ENCODE assay signal across 28 cellular contexts in the genomic region with DNA sequence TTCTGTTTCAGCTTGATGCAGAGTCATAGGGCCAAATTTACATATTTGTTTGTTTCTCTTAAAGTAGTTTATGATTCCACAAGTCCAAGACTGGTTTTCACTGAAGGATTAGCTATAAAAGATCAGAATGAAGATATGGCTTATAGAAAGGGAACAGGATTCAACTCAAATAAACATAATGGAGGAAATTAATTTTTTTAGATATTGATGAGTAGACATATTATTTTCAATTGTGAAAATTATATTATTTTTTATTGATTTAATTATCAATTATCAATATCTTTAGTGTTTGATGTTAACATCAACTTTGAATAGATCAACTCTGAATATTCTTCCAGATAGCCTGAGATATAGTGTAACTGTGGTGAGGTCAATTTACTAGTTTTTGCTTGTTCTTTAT.
"Had no signal": no experiment of that assay in that cellular context is flagged by ENCODE, and none has a peak within 500 bp of the region (broad histone marks: within the 10 kb centered on the region; RNA-seq: fewer than 3 reads in every experiment).

No MANE protein-coding gene starts in this region.

- DNase-seq: activated B cell treated with CpG ODN at 0.5 μM for 24 hours; activated CD4-positive, alpha-beta memory T cell treated with anti-CD3 and anti-CD28 coated beads for 36 hours; activated CD4-positive, alpha-beta T cell treated with anti-CD3 and anti-CD28 coated beads for 4 hours; activated CD4-positive, alpha-beta T cell treated with anti-CD3 and anti-CD28 coated beads, Interleukin-2, amount 50 U/mL, for 1 hour; activated CD4-positive, CD25-positive, alpha-beta regulatory T cell treated with anti-CD3 and anti-CD28 coated beads, Interleukin-2, amount 50 U/mL, for 72 hours; activated CD8-positive, alpha-beta memory T cell treated with anti-CD3 and anti-CD28 coated beads, Interleukin-2, amount 50 U/mL, for 4 hours; activated gamma-delta T cell treated with Interleukin-2 at 50 U/mL for 16 hours; activated naive CD4-positive, alpha-beta T cell treated with anti-CD3 and anti-CD28 coated beads for 36 hours; activated naive CD8-positive, alpha-beta T cell treated with anti-CD3 and anti-CD28 coated beads, Interleukin-2, amount 50 U/mL, for 24 hours; activated T-cell treated with anti-CD3 and anti-CD28 coated beads for 4 hours; activated T-cell treated with anti-CD3 and anti-CD28 coated beads, Interleukin-2, amount 50 U/mL, for 4 hours; aorta; brain microvascular endothelial cell; central memory CD4-positive, alpha-beta T cell; MM.1S; MV-4-11; NCI-H1092; NCI-H1436 treated with DMSO at 0.1 percent for 48 hours; NCI-H1694 treated with DMSO at 0.1 percent for 48 hours; NCI-H2029; NCI-H345; NCI-H524 treated with DMSO at 0.1 percent for 48 hours; RPMI8226; SHP77 treated with DMSO at 0.1 percent for 48 hours; SK-N-SH had no signal

- H3K36me3 ChIP-seq: brain microvascular endothelial cell, SJSA1 had no signal

- H3K9me3 ChIP-seq: SJSA1 had no signal

- H3K27me3 ChIP-seq: brain microvascular endothelial cell, SJSA1 had no signal

- ATAC-seq: activated naive CD8-positive, alpha-beta T cell treated with anti-CD3 and anti-CD28 coated beads, Interleukin-2, amount 50 U/mL, for 24 hours; activated T-cell treated with anti-CD3 and anti-CD28 coated beads, Interleukin-2, amount 50 U/mL, for 4 hours; Panc1 had no signal

- H3K27ac ChIP-seq: brain microvascular endothelial cell, SJSA1, VCaP had no signal

- H3K9ac ChIP-seq: SK-N-SH had no signal

- H3K4me3 ChIP-seq: SJSA1 had no signal

- H3K4me2 ChIP-seq: SK-N-SH had no signal
